In the genomic region with DNA sequence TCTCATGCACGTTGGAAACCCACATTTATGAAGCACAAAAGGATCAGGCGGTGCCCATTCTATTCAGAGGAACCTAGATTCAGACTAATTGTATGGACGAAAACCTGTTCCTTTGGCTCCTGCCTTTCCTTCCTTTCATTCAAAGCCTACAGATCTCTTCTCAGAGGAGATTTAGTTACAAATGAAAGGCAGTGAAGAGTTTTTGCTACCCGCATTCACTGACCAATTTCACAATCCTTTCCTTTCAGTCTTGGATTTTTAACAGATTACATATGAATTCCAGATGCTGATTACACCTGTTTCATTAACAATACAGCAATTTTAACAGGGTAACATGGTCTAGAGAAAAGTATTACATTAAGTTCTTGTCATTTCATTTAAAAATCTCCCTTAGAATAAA, we compare ENCODE assay signal across 15 cellular contexts. TPM values are rescaled to one million over a fixed set of nuclear protein-coding genes. Genes with fewer than 3 reads are reported as not detected.
A peak's percentile ranks its signal among the peaks of the same experiment; 100 is the strongest.
DNase-seq lines count a peak whose midpoint lies in the region; ATAC-seq and TF ChIP-seq lines count a peak whose summit lies in the region.
"Had no signal": no experiment of that assay in that cellular context is flagged by ENCODE, and none has a peak within 500 bp of the region (broad histone marks: within the 10 kb centered on the region; RNA-seq: fewer than 3 reads in every experiment).

No MANE protein-coding gene starts in this region.

- no peak overlapping the region for H3K18ac ChIP-seq in trophoblast cell (ENCODE audit: low read length)

- TF ChIP-seq CTCF in GM23338 (conservative IDR thresholded peaks at IDR 0.05; ENCODE audit: low read depth in 2 of 2): no peak
- no peak for TF ChIP-seq CTCF in WTC11 (IDR thresholded peaks at IDR 0.05)

- H3K9me2 ChIP-seq in GM23338 (ENCODE audit: insufficient read depth): no peaks in the 10 kb centered on the region

- H3K9me3 ChIP-seq in trophoblast cell (ENCODE audit: insufficient read depth, low read depth, low read length): no peaks in the 10 kb centered on the region
- H3K9me3 ChIP-seq: BLaER1 had no signal

- H3K27ac Mint-ChIP-seq in GM23338 (no peak overlapping the region), WTC11 (peak overlapping the region; percentile 69; the same call in 1 of the 2 replicates)
- H3K27ac Mint-ChIP-seq: CD14-positive monocyte had no signal

- no peak overlapping the region for H2AK5ac ChIP-seq in trophoblast cell (ENCODE audit: low read length)

- no peaks in the 10 kb centered on the region for H3K27me3 ChIP-seq in GM23338 (ENCODE audit: insufficient read depth)
- H3K27me3 ChIP-seq in trophoblast cell (ENCODE audit: insufficient read depth, low read length): no peaks in the 10 kb centered on the region
- H3K27me3 ChIP-seq: BLaER1 had no signal

- CTCF ChIA-PET in WTC11 (lab: Charles Lee): no interaction called here

- no peak overlapping the region for H3K4me3 ChIP-seq in GM23338
- no peak overlapping the region for H3K4me3 ChIP-seq in trophoblast cell (ENCODE audit: low read depth, low read length)
- H3K4me3 ChIP-seq: BLaER1 had no signal

- no peaks in the 10 kb centered on the region for H3K9me3 Mint-ChIP-seq in GM23338
- H3K9me3 Mint-ChIP-seq in WTC11: no peaks in the 10 kb centered on the region
- H3K9me3 Mint-ChIP-seq: CD14-positive monocyte; CD4-positive, alpha-beta memory T cell; H9 had no signal

- no peak overlapping the region for H3K23ac ChIP-seq in trophoblast cell (ENCODE audit: low read length)

- peaks cover 36% of the 10 kb centered on the region for H3K4me1 Mint-ChIP-seq in GM23338
- peaks cover 36% of the 10 kb centered on the region for H3K4me1 Mint-ChIP-seq in WTC11
- H3K4me1 Mint-ChIP-seq: CD14-positive monocyte had no signal

- peaks cover 24% of the 10 kb centered on the region for H3K4me1 ChIP-seq in GM23338 (ENCODE audit: insufficient read depth)
- H3K4me1 ChIP-seq in trophoblast cell (ENCODE audit: control insufficient read depth in 1 of 2, insufficient read depth in 2 of 2, low read length in 2 of 2): no peaks in the 10 kb centered on the region
- H3K4me1 ChIP-seq: BLaER1 had no signal

- no peak overlapping the region for H4K8ac ChIP-seq in trophoblast cell (ENCODE audit: low read depth, low read length)

- no peaks in the 10 kb centered on the region; the same call in 1 of the 2 replicates for H3F3A ChIP-seq in GM23338 (replicated peaks; ENCODE audit: low read depth)

- H3K4me2 ChIP-seq in GM23338 (no peak overlapping the region), trophoblast cell (ENCODE audit: low read length) (no peak overlapping the region)
- H3K4me2 ChIP-seq: BLaER1 had no signal

- H3K36me3 Mint-ChIP-seq in GM23338 (ENCODE audit: low read depth) (no peaks in the 10 kb centered on the region), WTC11 (peaks cover 5% of the 10 kb centered on the region)

- no peak overlapping the region for H2AFZ ChIP-seq in GM23338
- no peak overlapping the region for H2AFZ ChIP-seq in trophoblast cell (ENCODE audit: insufficient read depth, low read length, poor library complexity)

- H3K4me3 Mint-ChIP-seq in GM23338 (no peak overlapping the region), WTC11 (no peak overlapping the region)
- H3K4me3 Mint-ChIP-seq: CD14-positive monocyte; CD4-positive, alpha-beta memory T cell; H9 had no signal

- H4K91ac ChIP-seq in trophoblast cell (ENCODE audit: low read depth, low read length): no peak overlapping the region

- H2BK12ac ChIP-seq in trophoblast cell (ENCODE audit: low read length): no peak overlapping the region

- H3K14ac ChIP-seq in trophoblast cell (ENCODE audit: low read length): no peak overlapping the region

- H3K79me1 ChIP-seq in trophoblast cell (ENCODE audit: low read length): no peaks in the 10 kb centered on the region

- DNase-seq in GM23338 (ENCODE audit: low spot score): no peak
- peak; percentile 24 for DNase-seq in NCI-H2107 (lab: John Stamatoyannopoulos, UW)
- no peak for DNase-seq in WTC11 (ENCODE audit: low spot score)
- peak; percentile 46 to 86 for DNase-seq in trophoblast cell
- DNase-seq in SW480 (ENCODE audit: low spot score): no peak
- DNase-seq in activated CD8-positive, alpha-beta memory T cell treated with anti-CD3 and anti-CD28 coated beads, Interleukin-2, amount 50 U/mL, for 4 hours: no peak
- DNase-seq: 8988T; CD4-positive, alpha-beta memory T cell; DMS153; DMS79; GDM1; H9 had no signal

- 0 out of 2 replicates have a peak, but pooled peaks cover 2% of the 10 kb centered on the region for H4K20me1 ChIP-seq in GM23338 (replicated peaks; ENCODE audit: insufficient read depth)
- H4K20me1 ChIP-seq: BLaER1 had no signal

- no peak overlapping the region for H4K12ac ChIP-seq in trophoblast cell (ENCODE audit: low read depth, low read length)

- POLR2A ChIA-PET in WTC11 (lab: Charles Lee): no interaction called here

- H3K4ac ChIP-seq in trophoblast cell (ENCODE audit: low read depth, low read length): no peak overlapping the region

- no peak overlapping the region for H2BK5ac ChIP-seq in trophoblast cell (ENCODE audit: low read depth, low read length, poor library complexity)

- H3K27ac ChIP-seq in GM23338 (ENCODE audit: low read depth): peak overlapping the region; percentile 42; the same call in 1 of the 2 replicates
- H3K27ac ChIP-seq in trophoblast cell (ENCODE audit: low read depth, low read length): no peak overlapping the region
- H3K27ac ChIP-seq: BLaER1 had no signal

- H3K27me3 Mint-ChIP-seq in GM23338 (ENCODE audit: insufficient read depth, low read depth, poor library complexity): peaks cover 9% of the 10 kb centered on the region
- H3K27me3 Mint-ChIP-seq in WTC11 (ENCODE audit: low read depth): no peaks in the 10 kb centered on the region
- H3K27me3 Mint-ChIP-seq: CD4-positive, alpha-beta memory T cell had no signal

- H3K36me3 ChIP-seq in GM23338 (ENCODE audit: insufficient read depth) (no peaks in the 10 kb centered on the region), trophoblast cell (ENCODE audit: control insufficient read depth in 1 of 2, insufficient read depth in 2 of 2, low read length in 2 of 2) (peaks cover 2 to 3% of the 10 kb centered on the region in 2 experiments)

- no CpG with 5 or more reads among the region's 4 CpGs for WGBS in trophoblast cell (ENCODE audit: extremely low coverage, insufficient coverage, insufficient read length)

- no peak overlapping the region for H2BK120ac ChIP-seq in trophoblast cell (ENCODE audit: insufficient read depth, low read length, poor library complexity)

- H3K79me2 ChIP-seq in GM23338 (replicated peaks; ENCODE audit: insufficient read depth) (peaks cover 3% of the 10 kb centered on the region; the same call in 1 of the 2 replicates), trophoblast cell (ENCODE audit: control insufficient read depth, insufficient read depth, low read length, poor library complexity) (no peaks in the 10 kb centered on the region)

- ATAC-seq in GM23338: no peak
- ATAC-seq in WTC11: no peak
- ATAC-seq in HG02852 (IDR thresholded peaks at IDR 0.05; ENCODE audit: unreplicated experiment): no peak

- no peak overlapping the region for H3K9ac ChIP-seq in trophoblast cell (ENCODE audit: low read length)
- H3K9ac ChIP-seq: BLaER1 had no signal

TF ChIP-seq in GM23338, 12 proteins besides CTCF, POLR2A, EP300 and RAD21 (continues in another document):
- TF ChIP-seq CREB1 (CRISPR knock-in tag; IDR thresholded peaks at IDR 0.05; ENCODE audit: low read depth): no peak

TF ChIP-seq in WTC11, 78 proteins besides CTCF, POLR2A, EP300 and RAD21 (continues in another document):
- TF ChIP-seq KAT7 (CRISPR knock-in tag; IDR thresholded peaks at IDR 0.05; ENCODE audit: borderline replicate concordance): no peak
- TF ChIP-seq SOX15 (CRISPR knock-in tag; IDR thresholded peaks at IDR 0.05): no peak
- no peak for TF ChIP-seq USF1 (CRISPR knock-in tag; IDR thresholded peaks at IDR 0.05)
- no peak for TF ChIP-seq ELF4 (CRISPR knock-in tag; IDR thresholded peaks at IDR 0.05; ENCODE audit: low read depth)
- no peak for TF ChIP-seq RORB (CRISPR knock-in tag; IDR thresholded peaks at IDR 0.05)
- no peak for TF ChIP-seq ZNF396 (CRISPR knock-in tag; IDR thresholded peaks at IDR 0.05; ENCODE audit: borderline replicate concordance)
- no peak for TF ChIP-seq FOXK1 (CRISPR knock-in tag; IDR thresholded peaks at IDR 0.05)
- TF ChIP-seq EMX1 (CRISPR knock-in tag; IDR thresholded peaks at IDR 0.05): no peak
- no peak for TF ChIP-seq MXD4 (CRISPR knock-in tag; IDR thresholded peaks at IDR 0.05; ENCODE audit: borderline replicate concordance)
- no peak for TF ChIP-seq E2F5 (CRISPR knock-in tag; IDR thresholded peaks at IDR 0.05)
- no peak for TF ChIP-seq NR1H2 (CRISPR knock-in tag; IDR thresholded peaks at IDR 0.05)
- TF ChIP-seq E2F4 (CRISPR knock-in tag; IDR thresholded peaks at IDR 0.05; ENCODE audit: borderline replicate concordance, low read depth): no peak
- TF ChIP-seq CBFB (CRISPR knock-in tag; IDR thresholded peaks at IDR 0.05; ENCODE audit: low read depth): no peak
- no peak for TF ChIP-seq ZNF263 (CRISPR knock-in tag; IDR thresholded peaks at IDR 0.05; ENCODE audit: low read depth)

RNA-seq across cellular contexts. Expression of gene TMEM242, which starts 32.0 kb away (rescaled TPM):
- total RNA-seq in GM23338 (2014; rRNA removed; shearing (Covaris generic)): 3.7 and 5.7 TPM in 2 replicates
- polyA plus RNA-seq in GM23338 (2016; fragmentation: Nextera tagmentation; extraction: Ambion mirVana): 9.7 and 10.7 TPM in 2 replicates
- 8.7 to 11.5 TPM (median 11.0 TPM) in 3 replicates for total RNA-seq in WTC11 (2021)
- 4.9 and 5.0 TPM in 2 replicates for polyA plus RNA-seq in trophoblast cell (2013)

Comparison
In these comparisons a context has a peak if more than half of its experiments do, and no peak if none do; other contexts are left out.
1. DNase-seq: peak in NCI-H2107 (single experiment) and trophoblast cell (2 of 2); none in GM23338 (single experiment), WTC11 (single experiment), SW480 (single experiment) and activated CD8-positive, alpha-beta memory T cell treated with anti-CD3 and anti-CD28 coated beads, Interleukin-2, amount 50 U/mL, for 4 hours (single experiment).